Comparison of ENCODE assay signal across 8 cellular contexts in the genomic region with DNA sequence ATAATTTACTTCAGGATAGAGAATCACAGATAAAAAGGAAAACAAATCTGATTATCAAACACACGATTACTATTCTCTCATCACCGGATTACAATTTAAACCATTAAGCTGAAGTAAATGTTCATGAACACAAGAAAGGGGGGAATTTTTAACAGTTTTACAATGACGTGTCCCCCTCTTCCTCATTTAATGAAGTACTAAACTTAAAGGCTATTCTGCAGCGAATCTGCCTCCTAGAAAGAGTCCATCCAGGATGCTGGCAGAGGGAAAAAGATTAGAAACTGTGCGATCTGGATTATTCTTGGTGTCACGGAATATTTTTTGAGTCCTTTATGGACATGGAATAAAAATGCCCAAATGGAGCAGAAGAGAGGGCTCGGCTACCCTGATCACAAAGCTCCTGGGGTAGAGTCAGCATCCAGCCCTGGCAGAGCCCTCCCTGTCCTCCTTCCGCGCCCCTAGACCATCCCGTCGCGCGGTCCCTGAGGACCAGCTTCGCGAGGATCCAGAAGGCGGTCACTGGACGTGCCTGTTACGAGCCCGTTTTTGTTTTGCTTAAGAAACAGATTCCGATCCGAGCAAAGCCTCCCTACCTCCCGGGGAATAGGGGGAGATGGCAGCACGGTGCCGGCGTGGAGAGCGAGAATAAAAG. TPM values are rescaled to one million over a fixed set of nuclear protein-coding genes. Genes with fewer than 3 reads are reported as not detected.
DNase-seq lines count a peak whose midpoint lies in the region; ATAC-seq and TF ChIP-seq lines count a peak whose summit lies in the region.

No MANE protein-coding gene starts in this region.

- peak overlapping the region; percentile 68 for H3K4me3 ChIP-seq in GM12864 (ENCODE audit: low read depth, low read length)

- no peaks in the 10 kb centered on the region for H3K36me3 Mint-ChIP-seq in immature natural killer cell
- H3K36me3 Mint-ChIP-seq in stimulated activated naive B cell treated with anti-CD40 and anti-IgM and Interleukin-4, amounts not matched to agents 10 μg/mL and 1 μg/mL and 100 μg/mL, for 72 hours, result peaks cover 0 to 4% of the 10 kb centered on the region in 2 donors

- peaks cover 3 to 20% (median 7%) of the 10 kb centered on the region in 3 donors for H3K27me3 Mint-ChIP-seq in immature natural killer cell (ENCODE audit: low read depth in 3 of 3)
- H3K27me3 Mint-ChIP-seq in stimulated activated naive B cell treated with anti-CD40 and anti-IgM and Interleukin-4, amounts not matched to agents 10 μg/mL and 1 μg/mL and 100 μg/mL, for 72 hours, result no peaks in the 10 kb centered on the region

- no peak for TF ChIP-seq CTCF in GM12864 (IDR thresholded peaks at IDR 0.05; ENCODE audit: low read depth, low read length, missing control alignments)

- DNase-seq in GM12864 (ENCODE audit: low read depth) (no peak), Kasumi-1 (lab: John Stamatoyannopoulos, UW) (peak; percentile 45 to 49), amniotic epithelial cell (ENCODE audit: low read depth) (peak; percentile 39), immature natural killer cell (no peak)
- DNase-seq in stimulated activated naive B cell treated with anti-CD40 and anti-IgM and Interleukin-4, amounts not matched to agents 10 μg/mL and 1 μg/mL and 100 μg/mL, for 72 hours, result peak; percentile 3
- DNase-seq in effector CD4-positive, alpha-beta T cell, result no peak
- DNase-seq in stimulated activated CD4-positive, alpha-beta T cell treated with anti-CD3 and anti-CD28 coated beads, Interleukin-15, amount 100 ng/mL, for 24 hours, result no peak

- H3K4me3 Mint-ChIP-seq in immature natural killer cell, result peak overlapping the region; percentile 90 to 94 (median 91)
- H3K4me3 Mint-ChIP-seq in stimulated activated naive B cell treated with anti-CD40 and anti-IgM and Interleukin-4, amounts not matched to agents 10 μg/mL and 1 μg/mL and 100 μg/mL, for 72 hours, result peak overlapping the region; percentile 90 to 98

- no peaks in the 10 kb centered on the region for H3K9me3 Mint-ChIP-seq in immature natural killer cell
- no peaks in the 10 kb centered on the region for H3K9me3 Mint-ChIP-seq in stimulated activated naive B cell treated with anti-CD40 and anti-IgM and Interleukin-4, amounts not matched to agents 10 μg/mL and 1 μg/mL and 100 μg/mL, for 72 hours

- ATAC-seq in stimulated activated naive B cell treated with anti-CD40 and anti-IgM and Interleukin-4, amounts not matched to agents 10 μg/mL and 1 μg/mL and 100 μg/mL, for 72 hours (replicated peaks), result peak in 1 of 2 donors; percentile 0
- ATAC-seq in HG03521 (IDR thresholded peaks at IDR 0.05; ENCODE audit: unreplicated experiment), result no peak

- peaks cover 18 to 23% of the 10 kb centered on the region in 2 donors for H3K4me1 Mint-ChIP-seq in immature natural killer cell
- H3K4me1 Mint-ChIP-seq in stimulated activated naive B cell treated with anti-CD40 and anti-IgM and Interleukin-4, amounts not matched to agents 10 μg/mL and 1 μg/mL and 100 μg/mL, for 72 hours, result peaks cover 9 to 22% of the 10 kb centered on the region in 2 donors

- H3K27ac Mint-ChIP-seq in immature natural killer cell, result peak overlapping the region; percentile 70 to 92 (median 89)
- peak overlapping the region; percentile 89 for H3K27ac Mint-ChIP-seq in stimulated activated naive B cell treated with anti-CD40 and anti-IgM and Interleukin-4, amounts not matched to agents 10 μg/mL and 1 μg/mL and 100 μg/mL, for 72 hours

RNA-seq across cellular contexts. Expression of a gene that starts 1.2 kb away (rescaled TPM):
- polyA plus RNA-seq in immature natural killer cell, result 10 to 100 TPM; 35.9 to 45.7 (median 38.8) TPM

Comparison
In these comparisons a context has a peak if more than half of its experiments do, and no peak if none do; other contexts are left out.
1. DNase-seq: peak in Kasumi-1 (2 of 2), amniotic epithelial cell (single experiment) and stimulated activated naive B cell treated with anti-CD40 and anti-IgM and Interleukin-4, amounts not matched to agents 10 μg/mL and 1 μg/mL and 100 μg/mL, for 72 hours (single experiment); none in GM12864 (single experiment), immature natural killer cell (0 of 3), effector CD4-positive, alpha-beta T cell (single experiment) and stimulated activated CD4-positive, alpha-beta T cell treated with anti-CD3 and anti-CD28 coated beads, Interleukin-15, amount 100 ng/mL, for 24 hours (single experiment).